18 cellular contexts compared by ENCODE assay signal in genomic region chr10:21083861-21084260, GRCh38.
A peak's percentile ranks its signal among the peaks of the same experiment; 100 is the strongest.
DNase-seq lines count a peak whose midpoint lies in the region; ATAC-seq and TF ChIP-seq lines count a peak whose summit lies in the region.
"Had no signal": no experiment of that assay in that cellular context is flagged by ENCODE, and none has a peak within 500 bp of the region (broad histone marks: within the 10 kb centered on the region; RNA-seq: fewer than 3 reads in every experiment).

No MANE protein-coding gene starts in this region.

- no peaks in the 10 kb centered on the region for H4K20me1 ChIP-seq in BLaER1 treated with 17β-estradiol and CSF1 and Interleukin-3, amounts not matched to agents 10 nM and 100 nM
- no peaks in the 10 kb centered on the region for H4K20me1 ChIP-seq in PC-9 (ENCODE audit: insufficient read depth)
- no peaks in the 10 kb centered on the region for H4K20me1 ChIP-seq in smooth muscle cell (ENCODE audit: low read depth)
- no peaks in the 10 kb centered on the region for H4K20me1 ChIP-seq in GM23248 (ENCODE audit: insufficient read depth)

- no peak for ATAC-seq in HG03439 (IDR thresholded peaks at IDR 0.05; ENCODE audit: unreplicated experiment)
- ATAC-seq: heart right ventricle had no signal

- POLR2A ChIA-PET in PC-9 (lab: Charles Lee; ENCODE audit: unreplicated experiment), result interaction anchor here (0.6 to 1.1 kb wide), 4 partner anchors 13 to 406 kb away, joined by 4 to 9 read pairs (median 5); no protein-coding TSS in a partner anchor

- in situ Hi-C loops in GM23248 (cut with MboI), result loop anchor here (25.0 kb wide), 1 partner anchor 403 kb away; no protein-coding TSS in a partner anchor

- CTCF ChIA-PET in PC-9 (lab: Charles Lee), result no interaction called here

- DNase-seq in M059J (ENCODE audit: low read depth), result peak; percentile 7
- peak; percentile 75 to 97 for DNase-seq in PC-9
- DNase-seq in kidney tubule cell (ENCODE audit: low spot score), result peak; percentile 93
- DNase-seq in smooth muscle cell (lab: John Stamatoyannopoulos, UW; ENCODE audit: unreplicated experiment), result no peak
- no peak for DNase-seq in stimulated activated CD4-positive, alpha-beta T cell treated with anti-CD3 and anti-CD28 coated beads, Interleukin-1b, Interleukin-23, amount 100 ng/mL, for 48 hours
- no peak for DNase-seq in GM23248
- DNase-seq: activated CD4-positive, alpha-beta T cell treated with anti-CD3 and anti-CD28 coated beads, Interleukin-2, amount 10 ng/mL, durations not matched to agents 7 days and 5 days; activated CD8-positive, alpha-beta memory T cell treated with anti-CD3 and anti-CD28 coated beads, Interleukin-2, amount 50 U/mL, for 48 hours; activated gamma-delta T cell; central memory CD4-positive, alpha-beta T cell; heart right ventricle; NCI-H2081 treated with DMSO at 0.1 percent for 48 hours; NCI-H82; ovary; Peyer's patch; stimulated activated CD4-positive, alpha-beta T cell treated with anti-CD3 and anti-CD28 coated beads, Interleukin-4, amount 100 ng/mL, for 1 hour had no signal

- intact Hi-C loops in PC-9 (cut with micrococcal nuclease; ENCODE audit: unreplicated experiment), result loop anchor here (1.0 to 10.0 kb wide), 5 partner anchors 88 to 448 kb away; partner anchors contain the start of gene MLLT10

- H2AFZ ChIP-seq in PC-9, result no peak overlapping the region
- no peak overlapping the region for H2AFZ ChIP-seq in smooth muscle cell (ENCODE audit: low read depth)
- no peak overlapping the region for H2AFZ ChIP-seq in GM23248

- H3K27me3 ChIP-seq in BLaER1 treated with 17β-estradiol and CSF1 and Interleukin-3, amounts not matched to agents 10 nM and 100 nM, result no peaks in the 10 kb centered on the region
- H3K27me3 ChIP-seq in PC-9 (ENCODE audit: insufficient read depth, low read depth), result no peaks in the 10 kb centered on the region
- H3K27me3 ChIP-seq in smooth muscle cell (ENCODE audit: low read depth), result no peaks in the 10 kb centered on the region
- H3K27me3 ChIP-seq in GM23248 (replicated peaks; ENCODE audit: insufficient read depth), result 0 out of 2 replicates have a peak, but pooled peaks cover 2% of the 10 kb centered on the region
- H3K27me3 ChIP-seq: heart right ventricle, ovary, Peyer's patch had no signal

- no peaks in the 10 kb centered on the region for H3K9me3 ChIP-seq in BLaER1 treated with 17β-estradiol and CSF1 and Interleukin-3, amounts not matched to agents 10 nM and 100 nM (replicated peaks in 1 of 11)
- no peaks in the 10 kb centered on the region for H3K9me3 ChIP-seq in PC-9 (ENCODE audit: insufficient read depth, low read depth)
- H3K9me3 ChIP-seq in smooth muscle cell (replicated peaks; ENCODE audit: low read depth), result no peaks in the 10 kb centered on the region
- no peaks in the 10 kb centered on the region for H3K9me3 ChIP-seq in GM23248 (ENCODE audit: low read depth)
- H3K9me3 ChIP-seq: heart right ventricle, ovary, Peyer's patch had no signal

- WGBS in smooth muscle cell (ENCODE audit: low lambda C conversion rate), result 82% methylated on average over 3 of the region's 3 CpGs
- whole genome bisulfite sequencing in GM23248 (ENCODE audit: low coverage in 1 of 2, low lambda C conversion rate in 2 of 2, missing lambda C conversion rate in 2 of 2), 2 experiments, result 85 to 88% methylated on average over 3 of the region's 3 CpGs

- H3K9me2 ChIP-seq in PC-9 (ENCODE audit: insufficient read depth) (no peaks in the 10 kb centered on the region), GM23248 (ENCODE audit: insufficient read depth) (no peaks in the 10 kb centered on the region)

- no peak for TF ChIP-seq CTCF in PC-9 (conservative IDR thresholded peaks at IDR 0.05)
- no peak for TF ChIP-seq CTCF in smooth muscle cell (IDR thresholded peaks at IDR 0.05; ENCODE audit: borderline replicate concordance, insufficient read depth, poor library complexity, severe bottlenecking)

- H3F3A ChIP-seq in PC-9 (ENCODE audit: insufficient read depth, low read depth) (peaks cover 13% of the 10 kb centered on the region), smooth muscle cell (ENCODE audit: low read depth) (no peaks in the 10 kb centered on the region), GM23248 (ENCODE audit: insufficient read depth) (no peaks in the 10 kb centered on the region)

- H3K4me2 ChIP-seq in BLaER1 treated with 17β-estradiol and CSF1 and Interleukin-3, amounts not matched to agents 10 nM and 100 nM, result peak overlapping the region in 7 of 11 experiments; percentile 21 to 54 (median 41); a peak in 12 of 22 replicates
- peak overlapping the region; percentile 57 for H3K4me2 ChIP-seq in PC-9
- H3K4me2 ChIP-seq in smooth muscle cell, result no peak overlapping the region
- no peak overlapping the region for H3K4me2 ChIP-seq in GM23248 (ENCODE audit: unreplicated experiment)

- H3K4me3 ChIP-seq in BLaER1 treated with 17β-estradiol and CSF1 and Interleukin-3, amounts not matched to agents 10 nM and 100 nM, result no peak overlapping the region
- H3K4me3 ChIP-seq in PC-9 (no peak overlapping the region), smooth muscle cell (no peak overlapping the region), GM23248 (no peak overlapping the region)
- H3K4me3 ChIP-seq: heart right ventricle, ovary, Peyer's patch had no signal

- H3K4me1 ChIP-seq in BLaER1 treated with 17β-estradiol and CSF1 and Interleukin-3, amounts not matched to agents 10 nM and 100 nM, result peaks cover 0 to 27% (median 20%) of the 10 kb centered on the region in 10 experiments; a peak in 15 of 20 replicates
- H3K4me1 ChIP-seq in PC-9 (replicated peaks; ENCODE audit: insufficient read depth), result peaks cover 21% of the 10 kb centered on the region
- H3K4me1 ChIP-seq in smooth muscle cell (ENCODE audit: low read depth), result no peaks in the 10 kb centered on the region
- H3K4me1 ChIP-seq in GM23248 (ENCODE audit: insufficient read depth), result 0 out of 2 replicates have a peak, but pooled peaks cover 4% of the 10 kb centered on the region

- H3K36me3 ChIP-seq in BLaER1 treated with 17β-estradiol and CSF1 and Interleukin-3, amounts not matched to agents 10 nM and 100 nM, result no peaks in the 10 kb centered on the region
- no peaks in the 10 kb centered on the region for H3K36me3 ChIP-seq in PC-9 (ENCODE audit: low read depth)
- H3K36me3 ChIP-seq in smooth muscle cell (ENCODE audit: low read depth), result no peaks in the 10 kb centered on the region
- H3K36me3 ChIP-seq in GM23248 (ENCODE audit: low read depth), result no peaks in the 10 kb centered on the region
- H3K36me3 ChIP-seq: heart right ventricle, ovary, Peyer's patch had no signal

- BruUV-seq in PC-9 (replicated peaks; lab: Mats Ljungman, UMichigan), result no TSS peak

- no peak overlapping the region for H3K27ac ChIP-seq in BLaER1 treated with 17β-estradiol and CSF1 and Interleukin-3, amounts not matched to agents 10 nM and 100 nM
- H3K27ac ChIP-seq in PC-9 (peak overlapping the region; percentile 80), smooth muscle cell (ENCODE audit: low read depth) (no peak overlapping the region), GM23248 (no peak overlapping the region)
- H3K27ac ChIP-seq: heart right ventricle, ovary, Peyer's patch had no signal

- no peak overlapping the region for H3K9ac ChIP-seq in BLaER1 treated with 17β-estradiol and CSF1 and Interleukin-3, amounts not matched to agents 10 nM and 100 nM
- H3K9ac ChIP-seq in smooth muscle cell (ENCODE audit: low read depth) (no peak overlapping the region), GM23248 (no peak overlapping the region)

- H3K79me2 ChIP-seq in PC-9 (ENCODE audit: low read depth), result no peaks in the 10 kb centered on the region
- H3K79me2 ChIP-seq in smooth muscle cell (ENCODE audit: low read depth), result no peaks in the 10 kb centered on the region
- no peaks in the 10 kb centered on the region for H3K79me2 ChIP-seq in GM23248 (ENCODE audit: insufficient read depth)

Comparison
In these comparisons a context has a peak if more than half of its experiments do, and no peak if none do; other contexts are left out.
1. H3K4me2 ChIP-seq: peak in BLaER1 treated with 17β-estradiol and CSF1 and Interleukin-3, amounts not matched to agents 10 nM and 100 nM (7 of 11) and PC-9 (single experiment); none in smooth muscle cell (single experiment) and GM23248 (single experiment).
2. DNase-seq: peak in M059J (single experiment), PC-9 (2 of 2) and kidney tubule cell (single experiment); none in smooth muscle cell (single experiment), stimulated activated CD4-positive, alpha-beta T cell treated with anti-CD3 and anti-CD28 coated beads, Interleukin-1b, Interleukin-23, amount 100 ng/mL, for 48 hours (single experiment) and GM23248 (single experiment).